2 cellular contexts compared by ENCODE assay signal in the genomic region with DNA sequence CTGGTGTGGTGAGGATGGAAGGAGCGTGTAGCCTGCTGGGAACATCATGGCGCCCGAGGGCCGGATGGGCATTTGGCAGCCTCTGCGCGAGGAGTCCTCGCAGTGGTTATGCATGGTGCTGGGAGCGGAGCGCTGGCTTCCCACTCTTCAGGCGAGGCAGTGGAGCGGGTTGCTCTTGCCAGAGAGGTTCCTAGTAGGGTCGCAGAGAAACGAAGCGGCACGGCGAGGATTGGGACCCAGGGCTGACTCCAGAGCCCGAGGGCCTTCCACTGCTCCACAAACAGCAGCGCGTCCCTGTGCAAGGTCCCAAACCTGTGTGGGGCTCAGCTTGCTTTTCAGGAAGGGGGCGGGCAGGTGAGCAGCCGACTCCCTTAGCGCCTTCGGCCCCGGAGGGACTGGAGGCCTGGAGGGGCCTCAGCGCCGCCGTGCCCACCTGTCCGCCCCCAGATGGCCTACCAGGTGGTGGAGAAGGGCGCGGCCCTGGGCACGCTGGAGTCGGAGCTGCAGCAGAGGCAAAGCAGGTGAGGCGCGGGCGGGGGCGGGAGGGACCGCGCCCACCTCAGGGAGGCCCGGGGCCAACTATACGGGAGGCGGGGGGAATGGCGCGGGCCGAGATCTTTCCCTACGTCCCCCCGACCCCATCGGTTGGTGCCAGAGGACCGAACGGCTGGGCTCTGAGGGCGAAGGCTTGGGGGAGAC.
TF ChIP-seq lines count a peak whose summit lies in the region.

No MANE protein-coding gene starts in this region.

TF ChIP-seq in SK-N-SH, 30 proteins besides CTCF, POLR2A, EP300 and RAD21 (continued from another document):
- TF ChIP-seq FOSL2 (IDR thresholded peaks at IDR 0.05; ENCODE audit: borderline replicate concordance, low read depth) (no peak), YY1 (IDR thresholded peaks at IDR 0.05; ENCODE audit: low read depth) (no peak), NRF1 (IDR thresholded peaks at IDR 0.05; ENCODE audit: low read depth, low read length) (no peak), RCOR1 (IDR thresholded peaks at IDR 0.05; ENCODE audit: low read length) (no peak), POLR2AphosphoS5 (IDR thresholded peaks at IDR 0.05; ENCODE audit: low read depth, low read length) (no peak), RFX5 (IDR thresholded peaks at IDR 0.05; ENCODE audit: low read length) (no peak), CHD2 (IDR thresholded peaks at IDR 0.05; ENCODE audit: low read length, partially characterized antibody) (no peak), GABPA (IDR thresholded peaks at IDR 0.05; ENCODE audit: low read depth) (no peak), SMC3 (IDR thresholded peaks at IDR 0.05; ENCODE audit: low read depth, low read length) (no peak), MXI1 (IDR thresholded peaks at IDR 0.05; ENCODE audit: low read depth, low read length) (no peak)
- TF ChIP-seq, protein P1, sequence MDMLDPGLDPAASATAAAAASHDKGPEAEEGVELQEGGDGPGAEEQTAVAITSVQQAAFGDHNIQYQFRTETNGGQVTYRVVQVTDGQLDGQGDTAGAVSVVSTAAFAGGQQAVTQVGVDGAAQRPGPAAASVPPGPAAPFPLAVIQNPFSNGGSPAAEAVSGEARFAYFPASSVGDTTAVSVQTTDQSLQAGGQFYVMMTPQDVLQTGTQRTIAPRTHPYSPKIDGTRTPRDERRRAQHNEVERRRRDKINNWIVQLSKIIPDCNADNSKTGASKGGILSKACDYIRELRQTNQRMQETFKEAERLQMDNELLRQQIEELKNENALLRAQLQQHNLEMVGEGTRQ (IDR thresholded peaks at IDR 0.05; ENCODE audit: borderline replicate concordance, low read depth, low read length), result no peak
- TF ChIP-seq, protein P2, sequence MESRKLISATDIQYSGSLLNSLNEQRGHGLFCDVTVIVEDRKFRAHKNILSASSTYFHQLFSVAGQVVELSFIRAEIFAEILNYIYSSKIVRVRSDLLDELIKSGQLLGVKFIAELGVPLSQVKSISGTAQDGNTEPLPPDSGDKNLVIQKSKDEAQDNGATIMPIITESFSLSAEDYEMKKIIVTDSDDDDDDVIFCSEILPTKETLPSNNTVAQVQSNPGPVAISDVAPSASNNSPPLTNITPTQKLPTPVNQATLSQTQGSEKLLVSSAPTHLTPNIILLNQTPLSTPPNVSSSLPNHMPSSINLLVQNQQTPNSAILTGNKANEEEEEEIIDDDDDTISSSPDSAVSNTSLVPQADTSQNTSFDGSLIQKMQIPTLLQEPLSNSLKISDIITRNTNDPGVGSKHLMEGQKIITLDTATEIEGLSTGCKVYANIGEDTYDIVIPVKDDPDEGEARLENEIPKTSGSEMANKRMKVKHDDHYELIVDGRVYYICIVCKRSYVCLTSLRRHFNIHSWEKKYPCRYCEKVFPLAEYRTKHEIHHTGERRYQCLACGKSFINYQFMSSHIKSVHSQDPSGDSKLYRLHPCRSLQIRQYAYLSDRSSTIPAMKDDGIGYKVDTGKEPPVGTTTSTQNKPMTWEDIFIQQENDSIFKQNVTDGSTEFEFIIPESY (IDR thresholded peaks at IDR 0.05; ENCODE audit: borderline replicate concordance, low read depth), result no peak

TF ChIP-seq in liver, 16 proteins besides CTCF, POLR2A, EP300 and RAD21 (continued from another document):
- TF ChIP-seq, protein P3, sequence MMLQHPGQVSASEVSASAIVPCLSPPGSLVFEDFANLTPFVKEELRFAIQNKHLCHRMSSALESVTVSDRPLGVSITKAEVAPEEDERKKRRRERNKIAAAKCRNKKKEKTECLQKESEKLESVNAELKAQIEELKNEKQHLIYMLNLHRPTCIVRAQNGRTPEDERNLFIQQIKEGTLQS (IDR thresholded peaks at IDR 0.05), result no peak
- TF ChIP-seq GABPA (IDR thresholded peaks at IDR 0.05 in 1 of 2, conservative IDR thresholded peaks at IDR 0.05 in 1 of 2) (no peak), JUND (IDR thresholded peaks at IDR 0.05) (no peak), FOXA2 (IDR thresholded peaks at IDR 0.05) (no peak), FOXA1 (IDR thresholded peaks at IDR 0.05) (no peak), EGR1 (IDR thresholded peaks at IDR 0.05; ENCODE audit: low read depth in 2 of 2) (no peak), SP1 (IDR thresholded peaks at IDR 0.05) (no peak)
- TF ChIP-seq, protein P4, sequence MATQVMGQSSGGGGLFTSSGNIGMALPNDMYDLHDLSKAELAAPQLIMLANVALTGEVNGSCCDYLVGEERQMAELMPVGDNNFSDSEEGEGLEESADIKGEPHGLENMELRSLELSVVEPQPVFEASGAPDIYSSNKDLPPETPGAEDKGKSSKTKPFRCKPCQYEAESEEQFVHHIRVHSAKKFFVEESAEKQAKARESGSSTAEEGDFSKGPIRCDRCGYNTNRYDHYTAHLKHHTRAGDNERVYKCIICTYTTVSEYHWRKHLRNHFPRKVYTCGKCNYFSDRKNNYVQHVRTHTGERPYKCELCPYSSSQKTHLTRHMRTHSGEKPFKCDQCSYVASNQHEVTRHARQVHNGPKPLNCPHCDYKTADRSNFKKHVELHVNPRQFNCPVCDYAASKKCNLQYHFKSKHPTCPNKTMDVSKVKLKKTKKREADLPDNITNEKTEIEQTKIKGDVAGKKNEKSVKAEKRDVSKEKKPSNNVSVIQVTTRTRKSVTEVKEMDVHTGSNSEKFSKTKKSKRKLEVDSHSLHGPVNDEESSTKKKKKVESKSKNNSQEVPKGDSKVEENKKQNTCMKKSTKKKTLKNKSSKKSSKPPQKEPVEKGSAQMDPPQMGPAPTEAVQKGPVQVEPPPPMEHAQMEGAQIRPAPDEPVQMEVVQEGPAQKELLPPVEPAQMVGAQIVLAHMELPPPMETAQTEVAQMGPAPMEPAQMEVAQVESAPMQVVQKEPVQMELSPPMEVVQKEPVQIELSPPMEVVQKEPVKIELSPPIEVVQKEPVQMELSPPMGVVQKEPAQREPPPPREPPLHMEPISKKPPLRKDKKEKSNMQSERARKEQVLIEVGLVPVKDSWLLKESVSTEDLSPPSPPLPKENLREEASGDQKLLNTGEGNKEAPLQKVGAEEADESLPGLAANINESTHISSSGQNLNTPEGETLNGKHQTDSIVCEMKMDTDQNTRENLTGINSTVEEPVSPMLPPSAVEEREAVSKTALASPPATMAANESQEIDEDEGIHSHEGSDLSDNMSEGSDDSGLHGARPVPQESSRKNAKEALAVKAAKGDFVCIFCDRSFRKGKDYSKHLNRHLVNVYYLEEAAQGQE (IDR thresholded peaks at IDR 0.05), result no peak
